In the genomic region with DNA sequence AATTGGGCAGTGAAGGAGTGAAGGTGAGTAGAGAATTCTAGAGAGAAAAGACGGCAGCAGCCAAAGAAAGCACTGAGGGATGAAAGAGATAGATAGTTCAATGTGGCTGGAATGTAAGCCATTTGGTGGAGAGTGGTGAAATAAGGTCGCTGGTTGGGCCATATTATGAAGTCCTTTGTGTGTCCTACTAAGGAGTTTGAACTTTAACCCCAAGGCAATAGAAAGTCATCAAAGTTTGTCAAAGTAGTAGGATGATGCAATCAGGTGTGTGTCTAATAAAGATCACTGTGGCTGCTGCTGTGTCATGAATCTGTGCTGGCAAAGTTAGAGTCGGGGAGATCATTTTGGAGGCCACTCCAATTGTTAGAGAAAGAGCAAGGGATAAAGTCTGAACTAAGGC, we compare ENCODE assay signal across 1 cellular context.
A peak's percentile ranks its signal among the peaks of the same experiment; 100 is the strongest.
TF ChIP-seq lines count a peak whose summit lies in the region.

No MANE protein-coding gene starts in this region.

TF ChIP-seq in HepG2, 621 proteins besides CTCF, POLR2A, EP300 and RAD21 (continued from another document and continues in another):
- TF ChIP-seq, protein P1, sequence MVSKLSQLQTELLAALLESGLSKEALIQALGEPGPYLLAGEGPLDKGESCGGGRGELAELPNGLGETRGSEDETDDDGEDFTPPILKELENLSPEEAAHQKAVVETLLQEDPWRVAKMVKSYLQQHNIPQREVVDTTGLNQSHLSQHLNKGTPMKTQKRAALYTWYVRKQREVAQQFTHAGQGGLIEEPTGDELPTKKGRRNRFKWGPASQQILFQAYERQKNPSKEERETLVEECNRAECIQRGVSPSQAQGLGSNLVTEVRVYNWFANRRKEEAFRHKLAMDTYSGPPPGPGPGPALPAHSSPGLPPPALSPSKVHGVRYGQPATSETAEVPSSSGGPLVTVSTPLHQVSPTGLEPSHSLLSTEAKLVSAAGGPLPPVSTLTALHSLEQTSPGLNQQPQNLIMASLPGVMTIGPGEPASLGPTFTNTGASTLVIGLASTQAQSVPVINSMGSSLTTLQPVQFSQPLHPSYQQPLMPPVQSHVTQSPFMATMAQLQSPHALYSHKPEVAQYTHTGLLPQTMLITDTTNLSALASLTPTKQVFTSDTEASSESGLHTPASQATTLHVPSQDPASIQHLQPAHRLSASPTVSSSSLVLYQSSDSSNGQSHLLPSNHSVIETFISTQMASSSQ (IDR thresholded peaks at IDR 0.05; ENCODE audit: low read depth): no peak
- TF ChIP-seq, protein P1 (CRISPR knock-in tag; IDR thresholded peaks at IDR 0.05; ENCODE audit: borderline replicate concordance): no peak; the same call in 1 of the 2 replicates
- TF ChIP-seq, protein P2, sequence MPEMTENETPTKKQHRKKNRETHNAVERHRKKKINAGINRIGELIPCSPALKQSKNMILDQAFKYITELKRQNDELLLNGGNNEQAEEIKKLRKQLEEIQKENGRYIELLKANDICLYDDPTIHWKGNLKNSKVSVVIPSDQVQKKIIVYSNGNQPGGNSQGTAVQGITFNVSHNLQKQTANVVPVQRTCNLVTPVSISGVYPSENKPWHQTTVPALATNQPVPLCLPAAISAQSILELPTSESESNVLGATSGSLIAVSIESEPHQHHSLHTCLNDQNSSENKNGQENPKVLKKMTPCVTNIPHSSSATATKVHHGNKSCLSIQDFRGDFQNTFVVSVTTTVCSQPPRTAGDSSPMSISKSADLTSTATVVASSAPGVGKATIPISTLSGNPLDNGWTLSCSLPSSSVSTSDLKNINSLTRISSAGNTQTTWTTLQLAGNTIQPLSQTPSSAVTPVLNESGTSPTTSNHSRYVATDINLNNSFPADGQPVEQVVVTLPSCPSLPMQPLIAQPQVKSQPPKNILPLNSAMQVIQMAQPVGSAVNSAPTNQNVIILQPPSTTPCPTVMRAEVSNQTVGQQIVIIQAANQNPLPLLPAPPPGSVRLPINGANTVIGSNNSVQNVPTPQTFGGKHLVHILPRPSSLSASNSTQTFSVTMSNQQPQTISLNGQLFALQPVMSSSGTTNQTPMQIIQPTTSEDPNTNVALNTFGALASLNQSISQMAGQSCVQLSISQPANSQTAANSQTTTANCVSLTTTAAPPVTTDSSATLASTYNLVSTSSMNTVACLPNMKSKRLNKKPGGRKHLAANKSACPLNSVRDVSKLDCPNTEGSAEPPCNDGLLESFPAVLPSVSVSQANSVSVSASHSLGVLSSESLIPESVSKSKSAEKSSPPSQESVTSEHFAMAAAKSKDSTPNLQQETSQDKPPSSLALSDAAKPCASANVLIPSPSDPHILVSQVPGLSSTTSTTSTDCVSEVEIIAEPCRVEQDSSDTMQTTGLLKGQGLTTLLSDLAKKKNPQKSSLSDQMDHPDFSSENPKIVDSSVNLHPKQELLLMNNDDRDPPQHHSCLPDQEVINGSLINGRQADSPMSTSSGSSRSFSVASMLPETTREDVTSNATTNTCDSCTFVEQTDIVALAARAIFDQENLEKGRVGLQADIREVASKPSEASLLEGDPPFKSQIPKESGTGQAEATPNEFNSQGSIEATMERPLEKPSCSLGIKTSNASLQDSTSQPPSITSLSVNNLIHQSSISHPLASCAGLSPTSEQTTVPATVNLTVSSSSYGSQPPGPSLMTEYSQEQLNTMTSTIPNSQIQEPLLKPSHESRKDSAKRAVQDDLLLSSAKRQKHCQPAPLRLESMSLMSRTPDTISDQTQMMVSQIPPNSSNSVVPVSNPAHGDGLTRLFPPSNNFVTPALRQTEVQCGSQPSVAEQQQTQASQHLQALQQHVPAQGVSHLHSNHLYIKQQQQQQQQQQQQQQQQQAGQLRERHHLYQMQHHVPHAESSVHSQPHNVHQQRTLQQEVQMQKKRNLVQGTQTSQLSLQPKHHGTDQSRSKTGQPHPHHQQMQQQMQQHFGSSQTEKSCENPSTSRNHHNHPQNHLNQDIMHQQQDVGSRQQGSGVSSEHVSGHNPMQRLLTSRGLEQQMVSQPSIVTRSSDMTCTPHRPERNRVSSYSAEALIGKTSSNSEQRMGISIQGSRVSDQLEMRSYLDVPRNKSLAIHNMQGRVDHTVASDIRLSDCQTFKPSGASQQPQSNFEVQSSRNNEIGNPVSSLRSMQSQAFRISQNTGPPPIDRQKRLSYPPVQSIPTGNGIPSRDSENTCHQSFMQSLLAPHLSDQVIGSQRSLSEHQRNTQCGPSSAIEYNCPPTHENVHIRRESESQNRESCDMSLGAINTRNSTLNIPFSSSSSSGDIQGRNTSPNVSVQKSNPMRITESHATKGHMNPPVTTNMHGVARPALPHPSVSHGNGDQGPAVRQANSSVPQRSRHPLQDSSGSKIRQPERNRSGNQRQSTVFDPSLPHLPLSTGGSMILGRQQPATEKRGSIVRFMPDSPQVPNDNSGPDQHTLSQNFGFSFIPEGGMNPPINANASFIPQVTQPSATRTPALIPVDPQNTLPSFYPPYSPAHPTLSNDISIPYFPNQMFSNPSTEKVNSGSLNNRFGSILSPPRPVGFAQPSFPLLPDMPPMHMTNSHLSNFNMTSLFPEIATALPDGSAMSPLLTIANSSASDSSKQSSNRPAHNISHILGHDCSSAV (CRISPR knock-in tag; IDR thresholded peaks at IDR 0.05; ENCODE audit: borderline replicate concordance): no peak
- TF ChIP-seq DMAP1 (CRISPR knock-in tag; IDR thresholded peaks at IDR 0.05) (peak; percentile 84), PAF1 (CRISPR knock-in tag; IDR thresholded peaks at IDR 0.05) (no peak), NCOA5 (CRISPR knock-in tag; IDR thresholded peaks at IDR 0.05) (no peak), RARA (CRISPR knock-in tag; IDR thresholded peaks at IDR 0.05) (peak; percentile 86), ERF (CRISPR knock-in tag; IDR thresholded peaks at IDR 0.05) (peak; percentile 60), POLR2AphosphoS2 (IDR thresholded peaks at IDR 0.05; ENCODE audit: low read depth, low read length) (no peak), ZNF3 (CRISPR knock-in tag; IDR thresholded peaks at IDR 0.05) (no peak), PRDM10 (CRISPR knock-in tag; IDR thresholded peaks at IDR 0.05; ENCODE audit: low read depth) (0 out of 2 replicates have a peak, but pooled peaks have one; percentile 60), ZNF362 (CRISPR knock-in tag; IDR thresholded peaks at IDR 0.05; ENCODE audit: borderline replicate concordance) (peak; percentile 49; the same call in 1 of the 2 replicates), ATAD3A (CRISPR knock-in tag; IDR thresholded peaks at IDR 0.05) (no peak), ZNF513 (CRISPR knock-in tag; conservative IDR thresholded peaks at IDR 0.05) (no peak), ZNF567 (CRISPR knock-in tag; IDR thresholded peaks at IDR 0.05; ENCODE audit: borderline replicate concordance) (no peak), ZBTB42 (CRISPR knock-in tag; IDR thresholded peaks at IDR 0.05) (no peak), ZNF205 (CRISPR knock-in tag; IDR thresholded peaks at IDR 0.05) (peak; percentile 66; the same call in 1 of the 2 replicates), HCFC1 (IDR thresholded peaks at IDR 0.05; ENCODE audit: low read depth, low read length) (no peak), ZNF572 (CRISPR knock-in tag; IDR thresholded peaks at IDR 0.05) (no peak), ZNF782 (CRISPR knock-in tag; IDR thresholded peaks at IDR 0.05; ENCODE audit: borderline replicate concordance) (no peak), CREB1 (IDR thresholded peaks at IDR 0.05) (peak; percentile 61), CREB1 (CRISPR knock-in tag; IDR thresholded peaks at IDR 0.05) (peak; percentile 65), MZF1 (CRISPR knock-in tag; IDR thresholded peaks at IDR 0.05; ENCODE audit: borderline replicate concordance) (no peak), ZBTB2 (CRISPR knock-in tag; IDR thresholded peaks at IDR 0.05; ENCODE audit: low read depth) (no peak), ZSCAN30 (CRISPR knock-in tag; IDR thresholded peaks at IDR 0.05) (no peak), ZNF773 (CRISPR knock-in tag; IDR thresholded peaks at IDR 0.05; ENCODE audit: borderline replicate concordance) (no peak)
- TF ChIP-seq, protein P3, sequence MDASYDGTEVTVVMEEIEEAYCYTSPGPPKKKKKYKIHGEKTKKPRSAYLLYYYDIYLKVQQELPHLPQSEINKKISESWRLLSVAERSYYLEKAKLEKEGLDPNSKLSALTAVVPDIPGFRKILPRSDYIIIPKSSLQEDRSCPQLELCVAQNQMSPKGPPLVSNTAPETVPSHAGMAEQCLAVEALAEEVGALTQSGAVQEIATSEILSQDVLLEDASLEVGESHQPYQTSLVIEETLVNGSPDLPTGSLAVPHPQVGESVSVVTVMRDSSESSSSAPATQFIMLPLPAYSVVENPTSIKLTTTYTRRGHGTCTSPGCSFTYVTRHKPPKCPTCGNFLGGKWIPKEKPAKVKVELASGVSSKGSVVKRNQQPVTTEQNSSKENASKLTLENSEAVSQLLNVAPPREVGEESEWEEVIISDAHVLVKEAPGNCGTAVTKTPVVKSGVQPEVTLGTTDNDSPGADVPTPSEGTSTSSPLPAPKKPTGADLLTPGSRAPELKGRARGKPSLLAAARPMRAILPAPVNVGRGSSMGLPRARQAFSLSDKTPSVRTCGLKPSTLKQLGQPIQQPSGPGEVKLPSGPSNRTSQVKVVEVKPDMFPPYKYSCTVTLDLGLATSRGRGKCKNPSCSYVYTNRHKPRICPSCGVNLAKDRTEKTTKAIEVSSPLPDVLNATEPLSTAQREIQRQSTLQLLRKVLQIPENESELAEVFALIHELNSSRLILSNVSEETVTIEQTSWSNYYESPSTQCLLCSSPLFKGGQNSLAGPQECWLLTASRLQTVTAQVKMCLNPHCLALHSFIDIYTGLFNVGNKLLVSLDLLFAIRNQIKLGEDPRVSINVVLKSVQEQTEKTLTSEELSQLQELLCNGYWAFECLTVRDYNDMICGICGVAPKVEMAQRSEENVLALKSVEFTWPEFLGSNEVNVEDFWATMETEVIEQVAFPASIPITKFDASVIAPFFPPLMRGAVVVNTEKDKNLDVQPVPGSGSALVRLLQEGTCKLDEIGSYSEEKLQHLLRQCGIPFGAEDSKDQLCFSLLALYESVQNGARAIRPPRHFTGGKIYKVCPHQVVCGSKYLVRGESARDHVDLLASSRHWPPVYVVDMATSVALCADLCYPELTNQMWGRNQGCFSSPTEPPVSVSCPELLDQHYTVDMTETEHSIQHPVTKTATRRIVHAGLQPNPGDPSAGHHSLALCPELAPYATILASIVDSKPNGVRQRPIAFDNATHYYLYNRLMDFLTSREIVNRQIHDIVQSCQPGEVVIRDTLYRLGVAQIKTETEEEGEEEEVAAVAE (CRISPR knock-in tag; IDR thresholded peaks at IDR 0.05; ENCODE audit: borderline replicate concordance): no peak
